Comparison of ENCODE assay signal across 9 cellular contexts in the genomic region with DNA sequence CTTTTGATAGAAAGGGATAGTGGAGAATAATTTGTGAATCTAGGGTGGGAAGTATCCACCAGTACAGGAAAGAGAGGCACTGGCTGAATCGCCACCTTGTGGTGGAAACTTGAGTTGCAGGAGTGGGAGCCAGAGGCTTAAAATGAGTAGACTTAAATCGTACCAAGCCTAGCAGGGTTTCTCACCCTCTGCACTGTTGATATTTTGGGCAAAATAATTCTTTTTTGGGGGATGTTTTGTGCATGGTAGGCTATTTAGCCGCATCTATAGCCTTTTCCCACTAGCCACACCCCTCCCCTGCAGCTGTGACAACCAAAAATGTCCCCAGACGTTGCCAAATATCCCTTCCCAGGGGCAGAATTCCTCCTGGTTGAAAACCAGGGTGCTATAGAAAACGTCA.
A peak's percentile ranks its signal among the peaks of the same experiment; 100 is the strongest.
DNase-seq lines count a peak whose midpoint lies in the region; ATAC-seq and TF ChIP-seq lines count a peak whose summit lies in the region.
"Had no signal": no experiment of that assay in that cellular context is flagged by ENCODE, and none has a peak within 500 bp of the region (broad histone marks: within the 10 kb centered on the region; RNA-seq: fewer than 3 reads in every experiment).

No MANE protein-coding gene starts in this region.

- no peaks in the 10 kb centered on the region for H3K4me1 Mint-ChIP-seq in activated CD4-positive, alpha-beta T cell treated with anti-CD3 and anti-CD28 coated beads for 36 hours
- H3K4me1 Mint-ChIP-seq: activated naive CD4-positive, alpha-beta T cell treated with anti-CD3 and anti-CD28 coated beads, Interleukin-2, amount 50 U/mL, for 24 hours had no signal

- H3K9me3 ChIP-seq in HAP-1, result no peaks in the 10 kb centered on the region

- H3K27me3 ChIP-seq in HAP-1 (ENCODE audit: low read depth), result peaks cover 8% of the 10 kb centered on the region; the same call in 1 of the 2 replicates

- H3K4me1 ChIP-seq in HAP-1, result no peaks in the 10 kb centered on the region

- H3K27ac Mint-ChIP-seq in activated CD4-positive, alpha-beta T cell treated with anti-CD3 and anti-CD28 coated beads for 36 hours, result no peak overlapping the region
- H3K27ac Mint-ChIP-seq: activated naive CD4-positive, alpha-beta T cell treated with anti-CD3 and anti-CD28 coated beads, Interleukin-2, amount 50 U/mL, for 24 hours had no signal

- no peak overlapping the region for H3K4me3 Mint-ChIP-seq in activated CD4-positive, alpha-beta T cell treated with anti-CD3 and anti-CD28 coated beads for 36 hours
- H3K4me3 Mint-ChIP-seq: activated naive CD4-positive, alpha-beta T cell treated with anti-CD3 and anti-CD28 coated beads, Interleukin-2, amount 50 U/mL, for 24 hours had no signal

- H3K36me3 Mint-ChIP-seq in activated CD4-positive, alpha-beta T cell treated with anti-CD3 and anti-CD28 coated beads for 36 hours (ENCODE audit: low read depth), result no peaks in the 10 kb centered on the region
- H3K36me3 Mint-ChIP-seq: activated naive CD4-positive, alpha-beta T cell treated with anti-CD3 and anti-CD28 coated beads, Interleukin-2, amount 50 U/mL, for 24 hours had no signal

- H3K36me3 ChIP-seq in HAP-1 (replicated peaks), result no peaks in the 10 kb centered on the region

- H3K9me3 Mint-ChIP-seq in activated CD4-positive, alpha-beta T cell treated with anti-CD3 and anti-CD28 coated beads for 36 hours (ENCODE audit: low read depth), result no peaks in the 10 kb centered on the region
- H3K9me3 Mint-ChIP-seq: activated naive CD4-positive, alpha-beta T cell treated with anti-CD3 and anti-CD28 coated beads, Interleukin-2, amount 50 U/mL, for 24 hours had no signal

- CTCF ChIA-PET in activated CD4-positive, alpha-beta T cell treated with anti-CD3 and anti-CD28 coated beads for 36 hours (lab: Charles Lee), result interaction anchor here (0.6 to 4.8 kb wide), 12 partner anchors 10 to 1911 kb away, joined by 3 to 90 read pairs (median 5); no protein-coding TSS in a partner anchor

- peak; percentile 97 for TF ChIP-seq CTCF in choroid plexus epithelial cell (conservative IDR thresholded peaks at IDR 0.05; ENCODE audit: low read depth, low read length)

- H3K27me3 Mint-ChIP-seq in activated CD4-positive, alpha-beta T cell treated with anti-CD3 and anti-CD28 coated beads for 36 hours, result peaks cover 11% of the 10 kb centered on the region

- intact Hi-C loops in activated CD4-positive, alpha-beta T cell treated with anti-CD3 and anti-CD28 coated beads for 36 hours (cut with DNase I, micrococcal nuclease), result loop anchor here (1.0 kb wide), 2 partner anchors 31 to 155 kb away; partner anchors contain the start of gene FAM83D (in 1 of the 2)

- in situ Hi-C loops in HAP-1 (cut with MboI; ENCODE audit: low sequenced_read_pairs), result no loop called here

- H3K4me3 ChIP-seq in HAP-1 (no peak overlapping the region), choroid plexus epithelial cell (ENCODE audit: low read depth, low read length) (no peak overlapping the region)

- ATAC-seq in activated CD4-positive, alpha-beta T cell treated with anti-CD3 and anti-CD28 coated beads for 36 hours, result peak; percentile 78
- ATAC-seq in left lobe of liver, result peak; percentile 98
- ATAC-seq in HG03045 (IDR thresholded peaks at IDR 0.05; ENCODE audit: unreplicated experiment), result no peak

- POLR2A ChIA-PET in activated CD4-positive, alpha-beta T cell treated with anti-CD3 and anti-CD28 coated beads for 36 hours (lab: Charles Lee), result no interaction called here

- peak; percentile 22 for DNase-seq in COR-L47 (lab: John Stamatoyannopoulos, UW)
- peak; percentile 48 to 89 for DNase-seq in HAP-1 (ENCODE audit: low spot score in 2 of 2)
- peak; percentile 85 for DNase-seq in NCI-H345 (lab: John Stamatoyannopoulos, UW)
- peak; percentile 90 for DNase-seq in activated CD4-positive, alpha-beta T cell treated with anti-CD3 and anti-CD28 coated beads for 36 hours
- peak; percentile 89 for DNase-seq in choroid plexus epithelial cell (ENCODE audit: low read depth)
- peak; percentile 74 for DNase-seq in left lobe of liver (ENCODE audit: low spot score)
- DNase-seq in stimulated activated CD4-positive, alpha-beta T cell treated with anti-CD3 and anti-CD28 coated beads, Interleukin-4, amount 100 ng/mL, for 48 hours (ENCODE audit: low read depth in 2 of 2), result peak; percentile 77 to 82

Comparison
In these comparisons a context has a peak if more than half of its experiments do, and no peak if none do; other contexts are left out.
1. DNase-seq: peak in every context shown above with its lines; median percentile 90 in activated CD4-positive, alpha-beta T cell treated with anti-CD3 and anti-CD28 coated beads for 36 hours; 89 in choroid plexus epithelial cell; 85 in NCI-H345; 80 in stimulated activated CD4-positive, alpha-beta T cell treated with anti-CD3 and anti-CD28 coated beads, Interleukin-4, amount 100 ng/mL, for 48 hours; 74 in left lobe of liver; 68 in HAP-1; 22 in COR-L47.